8 cellular contexts compared by ENCODE assay signal in genomic region chr2:218395826-218396687, GRCh38. TPM values are rescaled to one million over a fixed set of nuclear protein-coding genes. Genes with fewer than 3 reads are reported as not detected.
DNase-seq lines count a peak whose midpoint lies in the region; ATAC-seq and TF ChIP-seq lines count a peak whose summit lies in the region.

No MANE protein-coding gene starts in this region.

- H4K20me1 ChIP-seq in PC-3 (ENCODE audit: low read length), result no peaks in the 10 kb centered on the region

- peaks cover 8% of the 10 kb centered on the region for H3F3A ChIP-seq in PC-3 (ENCODE audit: low read length, unreplicated experiment)

- H3K79me2 ChIP-seq in PC-3 (ENCODE audit: low read length), result peaks cover 31% of the 10 kb centered on the region

- H3K9me2 ChIP-seq in PC-3 (replicated peaks; ENCODE audit: low read length), result no peaks in the 10 kb centered on the region

- POLR2A ChIA-PET in PC-3 (lab: Charles Lee; ENCODE audit: unreplicated experiment), result no interaction called here

- no peaks in the 10 kb centered on the region for H3K9me3 Mint-ChIP-seq in activated T-cell treated with anti-CD3 and anti-CD28 coated beads, Interleukin-2, amount 50 U/mL, for 4 hours

- CTCF ChIA-PET in PC-3 (lab: Charles Lee), result interaction anchor here (0.5 to 1.2 kb wide), 10 partner anchors 9 to 266 kb away, joined by 3 to 16 read pairs (median 4); partner anchors contain the start of genes AAMP and PNKD

- H3K36me3 ChIP-seq in PC-3 (ENCODE audit: low read depth, low read length) (no peaks in the 10 kb centered on the region), muscle layer of colon (ENCODE audit: insufficient read depth, low read length) (no peaks in the 10 kb centered on the region)

- peak overlapping the region; percentile 98 for H3K4me2 ChIP-seq in PC-3 (ENCODE audit: low read length)

- ATAC-seq in GM21723 (IDR thresholded peaks at IDR 0.05; ENCODE audit: unreplicated experiment), result peak; percentile 44
- peak; percentile 41 for ATAC-seq in PC-3
- peak; percentile 63 to 69 for ATAC-seq in activated T-cell treated with anti-CD3 and anti-CD28 coated beads, Interleukin-2, amount 50 U/mL, for 4 hours
- ATAC-seq in esophagus mucosa, result peak; percentile 74

- H3K27ac ChIP-seq in PC-3 (ENCODE audit: low read length), result peak overlapping the region; percentile 93
- peak overlapping the region; percentile 99 for H3K27ac ChIP-seq in muscle layer of colon (ENCODE audit: low read depth, low read length)

- peak overlapping the region; percentile 89 for H3K4me3 Mint-ChIP-seq in activated T-cell treated with anti-CD3 and anti-CD28 coated beads, Interleukin-2, amount 50 U/mL, for 4 hours

- DNase-seq in DMS53 treated with DMSO at 0.1 percent for 48 hours (lab: John Stamatoyannopoulos, UW; ENCODE audit: unreplicated experiment) (peak; percentile 76), KBM-7 (peak; percentile 99), PC-3 (peak; percentile 97)
- peak; percentile 92 for DNase-seq in activated T-cell treated with anti-CD3 and anti-CD28 coated beads, Interleukin-2, amount 50 U/mL, for 4 hours
- peak; percentile 83 for DNase-seq in stimulated activated CD8-positive, alpha-beta memory T cell treated with anti-CD3 and anti-CD28 coated beads, Interleukin-7, amount 100 ng/mL, for 24 hours (ENCODE audit: low read depth)

- H3K4me1 ChIP-seq in PC-3 (ENCODE audit: insufficient read depth, low read length) (peaks cover 33% of the 10 kb centered on the region), muscle layer of colon (ENCODE audit: insufficient read depth, low read length) (peaks cover 16% of the 10 kb centered on the region)

- no peaks in the 10 kb centered on the region for H3K27me3 Mint-ChIP-seq in activated T-cell treated with anti-CD3 and anti-CD28 coated beads, Interleukin-2, amount 50 U/mL, for 4 hours (ENCODE audit: low read depth)

- in situ Hi-C loops in KBM-7 (cut with MboI; ENCODE audit: low pct_unique_long_range_greater_than_20kb, low sequenced_read_pairs), result loop anchor here (10.0 kb wide), 1 partner anchor 101 kb away; the partner anchor contains the start of gene TMBIM1

- H3K27me3 ChIP-seq in PC-3 (ENCODE audit: low read length), result no peaks in the 10 kb centered on the region
- H3K27me3 ChIP-seq in muscle layer of colon (ENCODE audit: control insufficient read depth in 1 of 2, insufficient read depth in 2 of 2, low read length in 2 of 2), result no peaks in the 10 kb centered on the region

- peak overlapping the region; percentile 80 for H3K4me3 ChIP-seq in PC-3 (ENCODE audit: low read length)
- H3K4me3 ChIP-seq in muscle layer of colon (ENCODE audit: low read depth in 1 of 2, low read length in 2 of 2), result peak overlapping the region; percentile 75 to 79

- H3K36me3 Mint-ChIP-seq in activated T-cell treated with anti-CD3 and anti-CD28 coated beads, Interleukin-2, amount 50 U/mL, for 4 hours (ENCODE audit: insufficient read depth), result no peaks in the 10 kb centered on the region

- H2AFZ ChIP-seq in PC-3 (ENCODE audit: low read length), result peak overlapping the region; percentile 97

- TF ChIP-seq CTCF in PC-3 (conservative IDR thresholded peaks at IDR 0.05; ENCODE audit: low read depth, low read length), result peak; percentile 87

- H3K9ac ChIP-seq in PC-3 (ENCODE audit: low read length), result peak overlapping the region; percentile 83
- H3K9ac ChIP-seq in muscle layer of colon (ENCODE audit: low read length), result peak overlapping the region; percentile 65

- intact Hi-C loops in PC-3 (cut with micrococcal nuclease), result loop anchor here (1.0 to 5.0 kb wide), 6 partner anchors 40 to 210 kb away; partner anchors contain the start of genes CATIP, CNOT9 and USP37

- BruUV-seq in PC-3 (replicated peaks; lab: Mats Ljungman, UMichigan), result no TSS peak

- no peaks in the 10 kb centered on the region for H3K9me3 ChIP-seq in PC-3 (ENCODE audit: low read length)
- no peaks in the 10 kb centered on the region for H3K9me3 ChIP-seq in muscle layer of colon (ENCODE audit: low read length)

- peaks cover 36% of the 10 kb centered on the region for H3K4me1 Mint-ChIP-seq in activated T-cell treated with anti-CD3 and anti-CD28 coated beads, Interleukin-2, amount 50 U/mL, for 4 hours (ENCODE audit: low read depth)

RNA-seq across cellular contexts. Expression of gene CTDSP1, which starts 3.6 kb away (rescaled TPM):
- total RNA-seq in PC-3 (2014; rRNA removed) (73.2 and 94.6 TPM in 2 replicates), esophagus mucosa (64.2 TPM)
- 10 to 100 TPM; 42.8 to 58.0 (median 52.7) TPM for total RNA-seq in activated T-cell treated with anti-CD3 and anti-CD28 coated beads, Interleukin-2, amount 50 U/mL, for 4 hours

RNA-seq across cellular contexts. Expression of gene SLC11A1, which starts 14.0 kb away (rescaled TPM):
- total RNA-seq in PC-3 (2014; rRNA removed) (0.17 and 0.33 TPM in 2 replicates), esophagus mucosa (3.5 TPM)
- total RNA-seq in activated T-cell treated with anti-CD3 and anti-CD28 coated beads, Interleukin-2, amount 50 U/mL, for 4 hours, result under 1 TPM; 0.05 to 0.61 (median 0.05) TPM

RNA-seq across cellular contexts. Expression of gene VIL1, which starts 22.9 kb away (rescaled TPM):
- total RNA-seq in PC-3 (2014; rRNA removed), result 0.26 and 0.92 TPM in 2 replicates
- total RNA-seq in activated T-cell treated with anti-CD3 and anti-CD28 coated beads, Interleukin-2, amount 50 U/mL, for 4 hours, result under 1 TPM; 0.11 to 0.24 (median 0.23) TPM
- total RNA-seq in esophagus mucosa, result not detected

RNA-seq across cellular contexts. Expression of gene CATIP, which starts 39.4 kb away (rescaled TPM):
- not detected in 2 replicates for total RNA-seq in PC-3 (2014; rRNA removed)
- total RNA-seq in activated T-cell treated with anti-CD3 and anti-CD28 coated beads, Interleukin-2, amount 50 U/mL, for 4 hours, result not detected
- total RNA-seq in esophagus mucosa, result not detected

Comparison
In these comparisons a context has a peak if more than half of its experiments do, and no peak if none do; other contexts are left out.
1. Peak in every context shown above with its lines: DNase-seq, ATAC-seq, H3K4me3 ChIP-seq and H3K27ac ChIP-seq.